ENCODE assay signal across 1 cellular context in genomic region chr7:155306677-155307470, GRCh38.
TF ChIP-seq lines count a peak whose summit lies in the region.

No MANE protein-coding gene starts in this region.

TF ChIP-seq in GM12878, 131 proteins besides CTCF, POLR2A, EP300 and RAD21:
- no peak for TF ChIP-seq BCL11A (IDR thresholded peaks at IDR 0.05; ENCODE audit: low read depth, low read length)
- no peak for TF ChIP-seq CEBPB (IDR thresholded peaks at IDR 0.05; ENCODE audit: borderline replicate concordance in 1 of 2, low read depth in 2 of 2, low read length in 2 of 2)
- no peak for TF ChIP-seq SREBF1 (IDR thresholded peaks at IDR 0.05; ENCODE audit: low read length)
- TF ChIP-seq MEF2A (IDR thresholded peaks at IDR 0.05; ENCODE audit: insufficient read depth, low read depth, low read length): no peak
